Comparison of ENCODE assay signal across 13 cellular contexts in genomic region chr14:75724414-75725204, GRCh38.
DNase-seq lines count a peak whose midpoint lies in the region; ATAC-seq and TF ChIP-seq lines count a peak whose summit lies in the region.
"Had no signal": no experiment of that assay in that cellular context is flagged by ENCODE, and none has a peak within 500 bp of the region (broad histone marks: within the 10 kb centered on the region; RNA-seq: fewer than 3 reads in every experiment).

No MANE protein-coding gene starts in this region.

- H3K4me2 ChIP-seq in parathyroid adenoma (ENCODE audit: low read length): no peak overlapping the region
- H3K4me2 ChIP-seq: SK-N-SH had no signal

- no peak overlapping the region for H3K27ac Mint-ChIP-seq in progenitor cell of endocrine pancreas
- H3K27ac Mint-ChIP-seq: activated naive CD4-positive, alpha-beta T cell treated with anti-CD3 and anti-CD28 coated beads, Interleukin-2, amount 50 U/mL, for 24 hours; endodermal cell had no signal

- H3K9ac ChIP-seq in parathyroid adenoma: no peak overlapping the region
- H3K9ac ChIP-seq: SK-N-SH had no signal

- H2AFZ ChIP-seq in ACC112 (ENCODE audit: low read length, unreplicated experiment) (no peak overlapping the region), parathyroid adenoma (no peak overlapping the region)

- no peak overlapping the region for H3K4me3 Mint-ChIP-seq in progenitor cell of endocrine pancreas (ENCODE audit: low read depth)
- H3K4me3 Mint-ChIP-seq: activated naive CD4-positive, alpha-beta T cell treated with anti-CD3 and anti-CD28 coated beads, Interleukin-2, amount 50 U/mL, for 24 hours; endodermal cell had no signal

- H3K27ac ChIP-seq in ACC112 (ENCODE audit: low read depth, low read length) (peak overlapping the region; percentile 20; the same call in 1 of the 2 replicates), parathyroid adenoma (peak overlapping the region; percentile 39), substantia nigra (ENCODE audit: low read depth, low read length, poor library complexity, severe bottlenecking) (no peak overlapping the region)
- H3K27ac ChIP-seq: cardiac muscle cell had no signal

- H3K9me3 ChIP-seq in parathyroid adenoma (ENCODE audit: control insufficient read depth, low read length): peaks cover 4% of the 10 kb centered on the region
- H3K9me3 ChIP-seq: SK-N-SH had no signal

- peak; percentile 67 for ATAC-seq in GM19395 (IDR thresholded peaks at IDR 0.05; ENCODE audit: unreplicated experiment)
- no peak for ATAC-seq in HG03439 (IDR thresholded peaks at IDR 0.05; ENCODE audit: unreplicated experiment)
- ATAC-seq in stimulated activated naive CD8-positive, alpha-beta T cell treated with anti-CD3 and anti-CD28 coated beads, Interleukin-15, Interleukin-2, amounts not matched to agents 100 U/mL and 50 U/mL, for 24 hours: no peak

- DNase-seq in dermis microvascular lymphatic vessel endothelial cell (ENCODE audit: low read depth in 2 of 2): peak; percentile 49 to 55
- no peak for DNase-seq in progenitor cell of endocrine pancreas (ENCODE audit: low spot score, unreplicated experiment)
- DNase-seq in substantia nigra (lab: John Stamatoyannopoulos, UW): no peak
- DNase-seq in stimulated activated naive CD8-positive, alpha-beta T cell treated with anti-CD3 and anti-CD28 coated beads, Interleukin-15, Interleukin-2, amounts not matched to agents 100 U/mL and 50 U/mL, for 24 hours: no peak
- DNase-seq: endodermal cell; SK-N-SH; stimulated activated naive CD4-positive, alpha-beta T cell treated with Interleukin-2 at 50 U/mL for 16 hours had no signal

- no peaks in the 10 kb centered on the region for H3K4me1 Mint-ChIP-seq in progenitor cell of endocrine pancreas (ENCODE audit: low read depth)

- H3K27me3 ChIP-seq in ACC112 (ENCODE audit: insufficient read depth, low read length) (no peaks in the 10 kb centered on the region), parathyroid adenoma (ENCODE audit: control insufficient read depth, insufficient read depth, low read length) (no peaks in the 10 kb centered on the region)
- H3K27me3 ChIP-seq: cardiac muscle cell had no signal

- no peaks in the 10 kb centered on the region for H3K27me3 Mint-ChIP-seq in progenitor cell of endocrine pancreas
- H3K27me3 Mint-ChIP-seq: activated naive CD4-positive, alpha-beta T cell treated with anti-CD3 and anti-CD28 coated beads, Interleukin-2, amount 50 U/mL, for 24 hours had no signal

- TF ChIP-seq CTCF in parathyroid adenoma (IDR thresholded peaks at IDR 0.05): no peak
- no peak for TF ChIP-seq CTCF in progenitor cell of endocrine pancreas (IDR thresholded peaks at IDR 0.05; ENCODE audit: unreplicated experiment)

- H3K4me3 ChIP-seq in ACC112 (ENCODE audit: low read depth, low read length) (peak overlapping the region; percentile 0; the same call in 1 of the 2 replicates), parathyroid adenoma (ENCODE audit: low read depth, low read length) (no peak overlapping the region)
- H3K4me3 ChIP-seq: cardiac muscle cell had no signal

- no peaks in the 10 kb centered on the region for H3K79me2 ChIP-seq in ACC112 (ENCODE audit: control insufficient read depth, insufficient read depth, low read length, unreplicated experiment)
- H3K79me2 ChIP-seq in parathyroid adenoma: no peaks in the 10 kb centered on the region

- H3K4me1 ChIP-seq in ACC112 (ENCODE audit: control insufficient read depth, insufficient read depth, low read length, unreplicated experiment) (peaks cover 16% of the 10 kb centered on the region), parathyroid adenoma (peaks cover 23% of the 10 kb centered on the region)

- H3K9me3 Mint-ChIP-seq in progenitor cell of endocrine pancreas (ENCODE audit: low read depth): peaks cover 10% of the 10 kb centered on the region

- H3K36me3 ChIP-seq in ACC112 (ENCODE audit: insufficient read depth, low read length) (peaks cover 65% of the 10 kb centered on the region), parathyroid adenoma (ENCODE audit: control insufficient read depth, insufficient read depth, low read length) (no peaks in the 10 kb centered on the region)

- H3K36me3 Mint-ChIP-seq in progenitor cell of endocrine pancreas (ENCODE audit: insufficient read depth): peaks cover 44% of the 10 kb centered on the region

Comparison
In these comparisons a context has a peak if more than half of its experiments do, and no peak if none do; other contexts are left out.
1. DNase-seq: peak in dermis microvascular lymphatic vessel endothelial cell (2 of 2); none in progenitor cell of endocrine pancreas (single experiment), substantia nigra (0 of 49) and stimulated activated naive CD8-positive, alpha-beta T cell treated with anti-CD3 and anti-CD28 coated beads, Interleukin-15, Interleukin-2, amounts not matched to agents 100 U/mL and 50 U/mL, for 24 hours (single experiment).